14 cellular contexts compared by ENCODE assay signal in the genomic region with DNA sequence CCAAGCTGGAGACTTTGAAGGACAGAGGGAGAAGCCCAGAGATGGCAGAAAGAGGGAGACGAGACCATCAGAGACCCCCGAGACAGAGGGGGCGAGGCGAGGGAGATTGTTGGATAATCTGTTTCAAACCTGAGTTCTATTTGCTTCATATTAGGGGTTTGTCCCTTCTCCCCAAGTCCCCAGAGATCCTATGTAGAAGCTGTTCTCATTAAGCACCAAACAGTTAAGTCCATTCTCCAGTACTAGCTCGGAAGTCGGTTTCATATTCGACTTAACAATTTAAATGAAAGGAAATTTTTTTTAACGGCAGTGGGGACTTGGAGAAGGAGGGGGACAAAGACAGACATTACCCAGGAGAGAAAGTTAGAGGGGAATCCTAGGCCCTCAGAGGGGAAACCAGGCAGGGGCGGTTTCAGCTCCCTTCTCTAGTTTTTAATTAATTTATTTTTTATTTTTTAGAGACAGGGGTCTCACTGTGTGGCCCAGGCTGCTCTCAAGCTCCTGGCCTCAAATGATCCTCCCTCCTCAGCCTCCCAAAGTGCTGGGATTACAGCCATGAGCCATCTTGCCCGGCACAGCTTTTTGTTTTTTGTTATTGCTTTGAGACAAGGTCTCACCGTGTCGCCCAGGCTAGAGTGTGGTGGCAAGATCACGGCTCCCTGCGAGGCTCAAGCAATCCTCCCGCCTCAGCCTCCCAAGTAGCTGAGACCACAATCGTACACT. TPM values are rescaled to one million over a fixed set of nuclear protein-coding genes. Genes with fewer than 3 reads are reported as not detected.
A peak's percentile ranks its signal among the peaks of the same experiment; 100 is the strongest.
DNase-seq lines count a peak whose midpoint lies in the region; ATAC-seq and TF ChIP-seq lines count a peak whose summit lies in the region.
"Had no signal": no experiment of that assay in that cellular context is flagged by ENCODE, and none has a peak within 500 bp of the region (broad histone marks: within the 10 kb centered on the region; RNA-seq: fewer than 3 reads in every experiment).

No MANE protein-coding gene starts in this region.

- no peak overlapping the region for H3K4me3 ChIP-seq in GM23248

- H3K9ac ChIP-seq in GM23248: no peak overlapping the region
- H3K9ac ChIP-seq: parathyroid adenoma had no signal

- H3F3A ChIP-seq in GM23248 (ENCODE audit: insufficient read depth): 0 out of 2 replicates have a peak, but pooled peaks cover 7% of the 10 kb centered on the region

- H3K4me1 Mint-ChIP-seq in endothelial cell (ENCODE audit: unreplicated experiment): peaks cover 5% of the 10 kb centered on the region

- peaks cover 9% of the 10 kb centered on the region for H3K27me3 Mint-ChIP-seq in endothelial cell (ENCODE audit: unreplicated experiment)

- H3K79me2 ChIP-seq in GM23248 (ENCODE audit: insufficient read depth): no peaks in the 10 kb centered on the region
- H3K79me2 ChIP-seq: parathyroid adenoma had no signal

- 37 to 38% methylated on average over 16 of the region's 16 CpGs for WGBS in GM23248 (ENCODE audit: low coverage in 1 of 2, low lambda C conversion rate in 2 of 2, missing lambda C conversion rate in 2 of 2), 2 experiments

- peak overlapping the region; percentile 41; the same call in 1 of the 2 replicates for H2AFZ ChIP-seq in GM23248
- H2AFZ ChIP-seq: parathyroid adenoma had no signal

- H3K27me3 ChIP-seq in GM23248 (replicated peaks; ENCODE audit: insufficient read depth): no peaks in the 10 kb centered on the region

- no peak overlapping the region for H3K27ac ChIP-seq in GM23248
- H3K27ac ChIP-seq: foreskin keratinocyte, parathyroid adenoma had no signal

- H4K20me1 ChIP-seq in GM23248 (ENCODE audit: insufficient read depth): no peaks in the 10 kb centered on the region

- H3K4me1 ChIP-seq in GM23248 (ENCODE audit: insufficient read depth): no peaks in the 10 kb centered on the region
- H3K4me1 ChIP-seq: Caco-2, foreskin keratinocyte had no signal

- H3K9me2 ChIP-seq in GM23248 (ENCODE audit: insufficient read depth): no peaks in the 10 kb centered on the region

- TF ChIP-seq CTCF in endothelial cell (IDR thresholded peaks at IDR 0.05; ENCODE audit: unreplicated experiment): no peak

- peaks cover 4% of the 10 kb centered on the region for H3K36me3 Mint-ChIP-seq in endothelial cell (ENCODE audit: low read depth, unreplicated experiment)

- no peak overlapping the region for H3K4me2 ChIP-seq in GM23248 (ENCODE audit: unreplicated experiment)

- in situ Hi-C loops in GM23248 (cut with MboI): no loop called here

- H3K4me3 Mint-ChIP-seq in endothelial cell (ENCODE audit: unreplicated experiment): no peak overlapping the region

- no peaks in the 10 kb centered on the region for H3K9me3 ChIP-seq in GM23248 (ENCODE audit: low read depth)
- H3K9me3 ChIP-seq: Caco-2 had no signal

- no peaks in the 10 kb centered on the region for H3K36me3 ChIP-seq in GM23248 (ENCODE audit: low read depth)

- H3K27ac Mint-ChIP-seq in endothelial cell (ENCODE audit: unreplicated experiment): no peak overlapping the region

- ATAC-seq in GM21717 (IDR thresholded peaks at IDR 0.05; ENCODE audit: unreplicated experiment): no peak
- ATAC-seq: foreskin keratinocyte had no signal

- H3K9me3 Mint-ChIP-seq in endothelial cell (ENCODE audit: unreplicated experiment): no peaks in the 10 kb centered on the region

- DNase-seq in GM23248: no peak
- DNase-seq in NCI-H1436 treated with DMSO at 0.1 percent for 48 hours (lab: John Stamatoyannopoulos, UW): peak; percentile 67
- DNase-seq in fibroblast of peridontal ligament (ENCODE audit: extremely low read depth): peak; percentile 20
- peak; percentile 51 for DNase-seq in retina
- no peak for DNase-seq in pons (ENCODE audit: low spot score)
- no peak for DNase-seq in endothelial cell (ENCODE audit: low spot score)
- DNase-seq: Caco-2; foreskin keratinocyte; HCEC 1CT; NCI-H446 treated with DMSO at 0.1 percent for 48 hours; stimulated activated CD4-positive, alpha-beta T cell treated with anti-CD3 and anti-CD28 coated beads, Interleukin-4, amount 100 ng/mL, for 1 hour; stimulated activated naive CD4-positive, alpha-beta T cell treated with Interleukin-2 at 50 U/mL for 16 hours had no signal

RNA-seq across cellular contexts. Expression of gene TLE2, which starts 13.6 kb away (rescaled TPM):
- total RNA-seq in GM23248 (2014; rRNA removed; shearing (Covaris generic)): 4.3 and 10.1 TPM in 2 replicates
- 2.9 and 3.6 TPM in 2 replicates for polyA plus RNA-seq in GM23248 (2016; fragmentation: Nextera tagmentation; extraction: Ambion mirVana)
- total RNA-seq in endothelial cell (ENCODE audit: unreplicated experiment): 5.7 TPM

RNA-seq across cellular contexts. Expression of gene TLE5, which starts 19.6 kb away (rescaled TPM):
- total RNA-seq in GM23248 (2014; rRNA removed; shearing (Covaris generic)): 254 and 337 TPM in 2 replicates
- 133 and 157 TPM in 2 replicates for polyA plus RNA-seq in GM23248 (2016; fragmentation: Nextera tagmentation; extraction: Ambion mirVana)
- 343 TPM for total RNA-seq in endothelial cell (ENCODE audit: unreplicated experiment)

RNA-seq across cellular contexts. Expression of gene GNA11, which starts 51.5 kb away (rescaled TPM):
- 69.9 and 99.3 TPM in 2 replicates for total RNA-seq in GM23248 (2014; rRNA removed; shearing (Covaris generic))
- 14.2 and 15.0 TPM in 2 replicates for polyA plus RNA-seq in GM23248 (2016; fragmentation: Nextera tagmentation; extraction: Ambion mirVana)
- 35.8 TPM for total RNA-seq in endothelial cell (ENCODE audit: unreplicated experiment)

Comparison
In these comparisons a context has a peak if more than half of its experiments do, and no peak if none do; other contexts are left out.
1. DNase-seq: peak in NCI-H1436 treated with DMSO at 0.1 percent for 48 hours (single experiment), fibroblast of peridontal ligament (single experiment) and retina (single experiment); none in GM23248 (single experiment), pons (single experiment) and endothelial cell (single experiment).